In the genomic region with DNA sequence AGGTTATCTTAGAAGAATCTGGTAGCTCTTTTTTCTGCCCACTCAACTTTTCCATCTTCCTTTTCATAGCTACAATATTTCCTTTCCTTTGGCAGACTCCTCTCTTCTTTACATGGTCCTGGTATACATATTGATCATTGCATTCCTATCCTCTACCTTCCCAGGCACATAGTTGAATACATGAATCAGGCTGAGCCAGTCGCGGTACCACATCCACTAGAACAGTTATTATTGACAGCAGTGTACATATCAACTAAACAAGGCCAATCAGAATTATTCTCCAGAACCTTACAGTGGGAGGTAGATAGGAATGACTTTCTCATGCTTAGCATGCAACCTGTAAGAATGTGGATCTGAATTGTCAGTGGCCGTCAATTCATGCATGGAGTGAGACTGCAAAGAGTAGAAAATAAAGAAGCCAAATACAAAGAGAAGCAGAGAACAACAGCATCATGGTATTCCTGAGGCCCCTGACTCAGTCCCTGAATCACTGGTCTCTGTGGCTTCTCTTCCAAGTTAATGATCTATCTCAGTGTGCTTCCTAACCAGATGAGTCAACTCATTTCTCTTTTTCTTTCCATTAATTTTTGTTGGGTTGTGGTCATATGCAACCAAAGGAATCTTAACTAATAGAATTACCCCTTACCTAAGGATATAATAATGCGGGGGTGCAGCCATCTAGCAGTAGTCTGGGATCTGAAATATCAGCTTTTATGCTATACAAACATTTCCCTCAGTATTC, we compare ENCODE assay signal across 13 cellular contexts.
DNase-seq lines count a peak whose midpoint lies in the region; ATAC-seq and TF ChIP-seq lines count a peak whose summit lies in the region.
"Had no signal": no experiment of that assay in that cellular context is flagged by ENCODE, and none has a peak within 500 bp of the region (broad histone marks: within the 10 kb centered on the region; RNA-seq: fewer than 3 reads in every experiment).

No MANE protein-coding gene starts in this region.

- H3K36me3 ChIP-seq in SK-N-SH (replicated peaks in 1 of 2; ENCODE audit: control insufficient read depth in 1 of 2, insufficient read depth in 2 of 2, low read length in 1 of 2): no peaks in the 10 kb centered on the region
- no peaks in the 10 kb centered on the region for H3K36me3 ChIP-seq in gastrocnemius medialis
- H3K36me3 ChIP-seq: sigmoid colon, vagina had no signal

- peak; percentile 37 to 98; a peak in 3 of 4 replicates for TF ChIP-seq EP300 in SK-N-SH (IDR thresholded peaks at IDR 0.05; ENCODE audit: borderline replicate concordance in 1 of 2, low read depth in 1 of 2, low read length in 1 of 2)

- H3K9me2 ChIP-seq in SK-N-SH: no peaks in the 10 kb centered on the region

- TF ChIP-seq RAD21 in SK-N-SH (IDR thresholded peaks at IDR 0.05; ENCODE audit: low read length): no peak

- intact Hi-C loops in gastrocnemius medialis (cut with DNase I; ENCODE audit: low total_unique reads): no loop called here

- peak overlapping the region; percentile 87 for H3K9ac ChIP-seq in SK-N-SH

- in situ Hi-C loops in ACHN (cut with HindIII; ENCODE audit: low pct_ligation_motif_present, low pct_unique_long_range_greater_than_20kb, low sequenced_read_pairs) (no loop called here), gastrocnemius medialis (cut with MboI; ENCODE audit: low sequenced_read_pairs in 4 of 4) (no loop called here)

- H3K4me2 ChIP-seq in SK-N-SH: peak overlapping the region; percentile 76

- H3K4me3 ChIP-seq in SK-N-SH (ENCODE audit: low read depth in 2 of 2, low read length in 1 of 2) (peak overlapping the region in 1 of 2 experiments; percentile 44; a peak in 2 of 4 replicates), foreskin fibroblast (ENCODE audit: low read depth in 1 of 2, low read length in 2 of 2) (no peak overlapping the region), gastrocnemius medialis (no peak overlapping the region)
- H3K4me3 ChIP-seq: sigmoid colon, vagina had no signal

- no peak for TF ChIP-seq POLR2A in gastrocnemius medialis (IDR thresholded peaks at IDR 0.05)

- H3K27ac ChIP-seq in SK-N-SH (ENCODE audit: low read depth in 2 of 2, low read length in 1 of 2): peak overlapping the region in 1 of 2 experiments; percentile 100; a peak in 3 of 4 replicates
- H3K27ac ChIP-seq in gastrocnemius medialis: no peak overlapping the region
- H3K27ac ChIP-seq in caudate nucleus (ENCODE audit: low read depth, low read length): no peak overlapping the region
- H3K27ac ChIP-seq: sigmoid colon, vagina had no signal

- no peaks in the 10 kb centered on the region for H3K27me3 ChIP-seq in SK-N-SH (ENCODE audit: insufficient read depth)
- H3K27me3 ChIP-seq in gastrocnemius medialis: no peaks in the 10 kb centered on the region
- H3K27me3 ChIP-seq: sigmoid colon, vagina had no signal

- ATAC-seq in gastrocnemius medialis: no peak

- H3K9me3 ChIP-seq in SK-N-SH (no peaks in the 10 kb centered on the region), gastrocnemius medialis (no peaks in the 10 kb centered on the region)
- H3K9me3 ChIP-seq: sigmoid colon, vagina had no signal

- peaks cover 39% of the 10 kb centered on the region for H3K79me2 ChIP-seq in SK-N-SH (ENCODE audit: insufficient read depth)

- whole genome bisulfite sequencing in SK-N-SH (ENCODE audit: low lambda C conversion rate): 8% methylated on average over 4 of the region's 4 CpGs

- DNase-seq in ACHN (peak; percentile 96), HCEC 1CT (peak; percentile 94), SK-N-SH (no peak), foreskin fibroblast (peak; percentile 91 to 93), gastrocnemius medialis (no peak), NCI-H510A treated with DMSO at 0.1 percent for 48 hours (lab: John Stamatoyannopoulos, UW) (no peak), SK-N-DZ (ENCODE audit: low spot score) (no peak), caudate nucleus (lab: John Stamatoyannopoulos, UW) (no peak)
- DNase-seq: activated CD4-positive, alpha-beta T cell treated with anti-CD3 and anti-CD28 coated beads for 1 hour; activated effector memory CD4-positive, alpha-beta T cell treated with Interleukin-2 at 50 U/mL for 16 hours; SHP77; sigmoid colon had no signal

- TF ChIP-seq CTCF in SK-N-SH (IDR thresholded peaks at IDR 0.05): no peak
- TF ChIP-seq CTCF in foreskin fibroblast (IDR thresholded peaks at IDR 0.05; ENCODE audit: low read depth, low read length): no peak
- no peak for TF ChIP-seq CTCF in gastrocnemius medialis (IDR thresholded peaks at IDR 0.05 in 4 of 5, conservative IDR thresholded peaks at IDR 0.05 in 1 of 5)

- peaks cover 59% of the 10 kb centered on the region for H3F3A ChIP-seq in SK-N-SH (replicated peaks; ENCODE audit: insufficient read depth)

- POLR2A ChIA-PET in SK-N-SH (lab: Yijun Ruan, JAX): no interaction called here

- H3K4me1 ChIP-seq in SK-N-SH (ENCODE audit: control insufficient read depth in 1 of 2, insufficient read depth in 2 of 2, low read depth in 1 of 2, low read length in 1 of 2) (peaks cover 22 to 36% of the 10 kb centered on the region in 2 experiments), gastrocnemius medialis (no peaks in the 10 kb centered on the region)
- H3K4me1 ChIP-seq: sigmoid colon, vagina had no signal

- H4K20me1 ChIP-seq in SK-N-SH (ENCODE audit: insufficient read depth): no peaks in the 10 kb centered on the region

- CTCF ChIA-PET in SK-N-SH (lab: Yijun Ruan, JAX): interaction anchor here (1.0 to 1.4 kb wide), 3 partner anchors 12 to 360 kb away, joined by 3 to 6 read pairs (median 4); no protein-coding TSS in a partner anchor

- no peak overlapping the region for H2AFZ ChIP-seq in SK-N-SH (ENCODE audit: low read depth)

TF ChIP-seq in SK-N-SH, 30 proteins besides CTCF, POLR2A, EP300 and RAD21 (continues in another document):
- TF ChIP-seq TEAD4 (IDR thresholded peaks at IDR 0.05; ENCODE audit: borderline replicate concordance, insufficient read depth) (peak; percentile 95), FOXJ3 (CRISPR knock-in tag; IDR thresholded peaks at IDR 0.05) (no peak), USF1 (IDR thresholded peaks at IDR 0.05; ENCODE audit: borderline replicate concordance, low read depth) (no peak), NFIC (IDR thresholded peaks at IDR 0.05; ENCODE audit: borderline replicate concordance) (peak; percentile 85), MXI1 (IDR thresholded peaks at IDR 0.05; ENCODE audit: low read depth, low read length) (no peak), RFX5 (IDR thresholded peaks at IDR 0.05; ENCODE audit: low read length) (no peak), FOXM1 (IDR thresholded peaks at IDR 0.05; ENCODE audit: low read depth) (peak; percentile 78; the same call in 1 of the 2 replicates), POLR2AphosphoS5 (IDR thresholded peaks at IDR 0.05; ENCODE audit: low read depth, low read length) (peak; percentile 77; the same call in 1 of the 2 replicates), TAF1 (IDR thresholded peaks at IDR 0.05; ENCODE audit: borderline replicate concordance, low read depth, low read length) (no peak), SIN3A (IDR thresholded peaks at IDR 0.05; ENCODE audit: borderline replicate concordance, low read depth, low read length) (no peak), ELF1 (IDR thresholded peaks at IDR 0.05) (no peak), PBX3 (IDR thresholded peaks at IDR 0.05) (peak; percentile 86), FOSL2 (IDR thresholded peaks at IDR 0.05; ENCODE audit: borderline replicate concordance, low read depth) (peak; percentile 97), NRF1 (IDR thresholded peaks at IDR 0.05; ENCODE audit: low read depth, low read length) (no peak), JUND (IDR thresholded peaks at IDR 0.05) (peak; percentile 96), CHD2 (IDR thresholded peaks at IDR 0.05; ENCODE audit: low read length, partially characterized antibody) (no peak), SMC3 (IDR thresholded peaks at IDR 0.05; ENCODE audit: low read depth, low read length) (no peak), RXRA (IDR thresholded peaks at IDR 0.05; ENCODE audit: borderline replicate concordance, low read depth) (peak; percentile 60; the same call in 1 of the 2 replicates)
- TF ChIP-seq, protein P1, sequence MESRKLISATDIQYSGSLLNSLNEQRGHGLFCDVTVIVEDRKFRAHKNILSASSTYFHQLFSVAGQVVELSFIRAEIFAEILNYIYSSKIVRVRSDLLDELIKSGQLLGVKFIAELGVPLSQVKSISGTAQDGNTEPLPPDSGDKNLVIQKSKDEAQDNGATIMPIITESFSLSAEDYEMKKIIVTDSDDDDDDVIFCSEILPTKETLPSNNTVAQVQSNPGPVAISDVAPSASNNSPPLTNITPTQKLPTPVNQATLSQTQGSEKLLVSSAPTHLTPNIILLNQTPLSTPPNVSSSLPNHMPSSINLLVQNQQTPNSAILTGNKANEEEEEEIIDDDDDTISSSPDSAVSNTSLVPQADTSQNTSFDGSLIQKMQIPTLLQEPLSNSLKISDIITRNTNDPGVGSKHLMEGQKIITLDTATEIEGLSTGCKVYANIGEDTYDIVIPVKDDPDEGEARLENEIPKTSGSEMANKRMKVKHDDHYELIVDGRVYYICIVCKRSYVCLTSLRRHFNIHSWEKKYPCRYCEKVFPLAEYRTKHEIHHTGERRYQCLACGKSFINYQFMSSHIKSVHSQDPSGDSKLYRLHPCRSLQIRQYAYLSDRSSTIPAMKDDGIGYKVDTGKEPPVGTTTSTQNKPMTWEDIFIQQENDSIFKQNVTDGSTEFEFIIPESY (IDR thresholded peaks at IDR 0.05; ENCODE audit: borderline replicate concordance, low read depth): peak; percentile 59; the same call in 1 of the 2 replicates
- TF ChIP-seq, protein P2, sequence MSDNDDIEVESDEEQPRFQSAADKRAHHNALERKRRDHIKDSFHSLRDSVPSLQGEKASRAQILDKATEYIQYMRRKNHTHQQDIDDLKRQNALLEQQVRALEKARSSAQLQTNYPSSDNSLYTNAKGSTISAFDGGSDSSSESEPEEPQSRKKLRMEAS (IDR thresholded peaks at IDR 0.05; ENCODE audit: low read depth): peak; percentile 36; the same call in 1 of the 2 replicates

Comparison
In these comparisons a context has a peak if more than half of its experiments do, and no peak if none do; other contexts are left out.
1. DNase-seq: peak in ACHN (single experiment), HCEC 1CT (single experiment) and foreskin fibroblast (2 of 2); none in SK-N-SH (single experiment), gastrocnemius medialis (0 of 2), NCI-H510A treated with DMSO at 0.1 percent for 48 hours (single experiment), SK-N-DZ (single experiment) and caudate nucleus (0 of 61).